In the genomic region with DNA sequence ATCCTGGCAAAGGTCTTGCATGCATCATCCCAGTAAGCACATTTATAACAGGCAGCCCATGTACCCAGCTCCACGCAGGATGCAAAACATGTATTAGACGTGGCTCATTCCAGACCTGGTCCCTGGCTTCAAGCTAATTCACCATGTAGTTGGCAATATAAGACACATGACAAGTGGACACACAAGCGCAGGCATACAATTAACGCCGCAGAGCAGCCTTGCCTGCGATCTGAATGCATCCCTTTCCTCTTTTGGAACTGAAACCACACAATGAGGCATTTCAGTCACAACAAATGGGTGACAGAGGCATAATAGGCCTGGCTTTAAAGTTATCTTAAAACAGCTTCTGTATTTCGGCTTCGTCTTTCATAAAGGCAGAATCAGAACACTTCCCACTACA, we compare ENCODE assay signal across 20 cellular contexts.
"Had no signal": no experiment of that assay in that cellular context is flagged by ENCODE, and none has a peak within 500 bp of the region (broad histone marks: within the 10 kb centered on the region; RNA-seq: fewer than 3 reads in every experiment).

No MANE protein-coding gene starts in this region.

- H3K27ac ChIP-seq: breast epithelium, coronary artery, epithelial cell of prostate, heart right ventricle, lower lobe of right lung, neural progenitor cell, ovary, psoas muscle, transverse colon had no signal

- ATAC-seq: activated naive CD4-positive, alpha-beta T cell treated with anti-CD3 and anti-CD28 coated beads, Interleukin-2, amount 50 U/mL, for 72 hours; activated T-helper 17 cell treated with anti-CD3 and anti-CD28 coated beads, Interleukin-2, amount 50 U/mL, for 72 hours; heart right ventricle; left lobe of liver; lower lobe of right lung; naive thymus-derived CD4-positive, alpha-beta T cell; psoas muscle; right cardiac atrium; stimulated activated naive CD8-positive, alpha-beta T cell treated with anti-CD3 and anti-CD28 coated beads, Interleukin-15, Interleukin-2, amounts not matched to agents 100 U/mL and 50 U/mL, for 24 hours had no signal

- H3K27me3 ChIP-seq: breast epithelium, heart right ventricle, neural progenitor cell, ovary, transverse colon had no signal

- DNase-seq: activated T-cell treated with anti-CD3 and anti-CD28 coated beads, Interleukin-2, amount 50 U/mL, for 24 hours; heart right ventricle; kidney; lower lobe of right lung; naive thymus-derived CD4-positive, alpha-beta T cell; ovary; psoas muscle; right cardiac atrium; stimulated activated CD4-positive, alpha-beta T cell treated with anti-CD3 and anti-CD28 coated beads, Interleukin-4, amount 100 ng/mL, for 4 hours; stimulated activated naive CD8-positive, alpha-beta T cell treated with anti-CD3 and anti-CD28 coated beads, Interleukin-15, Interleukin-2, amounts not matched to agents 100 U/mL and 50 U/mL, for 24 hours; T-helper 1 cell; T-helper 9 cell; transverse colon had no signal
